Comparison of ENCODE assay signal across 8 cellular contexts in genomic region chr1:6148497-6149241, GRCh38. TPM values are rescaled to one million over a fixed set of nuclear protein-coding genes. Genes with fewer than 3 reads are reported as not detected.
A peak's percentile ranks its signal among the peaks of the same experiment; 100 is the strongest.
DNase-seq lines count a peak whose midpoint lies in the region; ATAC-seq and TF ChIP-seq lines count a peak whose summit lies in the region.

No MANE protein-coding gene starts in this region.

- H3K9me3 Mint-ChIP-seq in H9 (no peaks in the 10 kb centered on the region), T-cell (no peaks in the 10 kb centered on the region)

- H3K27me3 Mint-ChIP-seq in H9 (ENCODE audit: low read depth), result peaks cover 37% of the 10 kb centered on the region
- H3K27me3 Mint-ChIP-seq in T-cell, result peaks cover 9 to 14% of the 10 kb centered on the region in 2 donors

- H3K4me1 Mint-ChIP-seq in H9, result peaks cover 2 to 9% of the 10 kb centered on the region in 2 experiments; a peak in 2 of 4 replicates
- peaks cover 4 to 6% (median 5%) of the 10 kb centered on the region in 3 donors for H3K4me1 Mint-ChIP-seq in T-cell

- no peak overlapping the region for H3K23ac ChIP-seq in H9 (ENCODE audit: insufficient read length, low read depth, low read length)

- no peak overlapping the region for H3K56ac ChIP-seq in H9 (ENCODE audit: insufficient read length, low read depth, low read length)

- no peak overlapping the region for H3K27ac ChIP-seq in H9 (ENCODE audit: insufficient read length, low read depth, low read length)
- H3K27ac ChIP-seq in WERI-Rb-1, result no peak overlapping the region

- peak overlapping the region; percentile 95 for H3K4me2 ChIP-seq in H9 (ENCODE audit: insufficient read depth, insufficient read length, low read length)

- no peaks in the 10 kb centered on the region for H3K79me2 ChIP-seq in H9 (ENCODE audit: insufficient read depth, low read length)

- H3K9ac ChIP-seq in H9 (ENCODE audit: extremely low read depth, insufficient read length, low read length) (no peak overlapping the region), adipocyte (ENCODE audit: low read length) (no peak overlapping the region)

- H4K91ac ChIP-seq in H9 (ENCODE audit: insufficient read length, low read depth, low read length), result no peak overlapping the region

- peaks cover 12% of the 10 kb centered on the region for H3K23me2 ChIP-seq in H9 (ENCODE audit: insufficient read length, low read depth, low read length, poor library complexity, severe bottlenecking)

- H3K4me3 Mint-ChIP-seq in H9 (peak overlapping the region; percentile 55 to 81), T-cell (peak overlapping the region in 2 of 3 donors; percentile 61 to 69)

- H2BK12ac ChIP-seq in H9 (ENCODE audit: insufficient read length, low read depth, low read length), result no peak overlapping the region

- no peak overlapping the region for H3K4ac ChIP-seq in H9 (ENCODE audit: low read depth, low read length)

- no peak overlapping the region for H2AK5ac ChIP-seq in H9 (ENCODE audit: insufficient read length, low read length)

- peak overlapping the region; percentile 37 for H3K18ac ChIP-seq in H9 (ENCODE audit: insufficient read length, low read depth, low read length)

- H3K79me1 ChIP-seq in H9 (ENCODE audit: insufficient read depth, low read depth, low read length, poor library complexity, severe bottlenecking), result no peaks in the 10 kb centered on the region

- no peak overlapping the region for H2BK15ac ChIP-seq in H9 (ENCODE audit: low read depth, low read length)

- POLR2A ChIA-PET in T-cell (lab: Charles Lee), result interaction anchor here in 1 of 2 donors (0.5 to 0.6 kb wide), 2 partner anchors 21 to 66 kb away, joined by 3 read pairs; no protein-coding TSS in a partner anchor

- H3K9me3 ChIP-seq in H9 (ENCODE audit: control insufficient read depth, low read depth, low read length), result no peaks in the 10 kb centered on the region
- peaks cover 8% of the 10 kb centered on the region for H3K9me3 ChIP-seq in adipocyte (ENCODE audit: control insufficient read depth, low read length)
- H3K9me3 ChIP-seq in WERI-Rb-1 (ENCODE audit: severe bottlenecking), result no peaks in the 10 kb centered on the region

- H3K27ac Mint-ChIP-seq in H9, result no peak overlapping the region
- no peak overlapping the region for H3K27ac Mint-ChIP-seq in T-cell

- H2BK20ac ChIP-seq in H9 (ENCODE audit: low read depth, low read length, poor library complexity, severe bottlenecking), result no peak overlapping the region

- H3K4me3 ChIP-seq in adipocyte (ENCODE audit: low read length), result no peak overlapping the region
- H3K4me3 ChIP-seq in WERI-Rb-1 (ENCODE audit: low read depth, low read length), result no peak overlapping the region

- no peaks in the 10 kb centered on the region for H4K20me1 ChIP-seq in H9 (ENCODE audit: control insufficient read depth, insufficient read depth, insufficient read length)

- TF ChIP-seq CTCF in H9 (conservative IDR thresholded peaks at IDR 0.05), result no peak
- no peak for TF ChIP-seq CTCF in WERI-Rb-1 (IDR thresholded peaks at IDR 0.05; ENCODE audit: low read depth, low read length)

- DNase-seq in H9 (peak; percentile 94), T-cell (peak; percentile 22 to 65 (median 52)), adipocyte (ENCODE audit: low read depth) (peak; percentile 30), iris pigment epithelial cell (ENCODE audit: low read depth) (peak; percentile 38), WERI-Rb-1 (no peak)
- peak; percentile 50 to 69 (median 68) for DNase-seq in stimulated activated CD4-positive, alpha-beta T cell treated with anti-CD3 and anti-CD28 coated beads, TNF-alpha, amount 100 ng/mL, for 48 hours (ENCODE audit: low read depth in 3 of 3)

- no peak overlapping the region for H4K5ac ChIP-seq in H9 (ENCODE audit: insufficient read length, low read depth, low read length)

- ATAC-seq in T-cell (replicated peaks in 1 of 4) (peak; percentile 89 to 96 (median 92)), HG03045 (IDR thresholded peaks at IDR 0.05; ENCODE audit: unreplicated experiment) (no peak), GM18520 (IDR thresholded peaks at IDR 0.05; ENCODE audit: unreplicated experiment) (no peak)

- peak overlapping the region; percentile 59; the same call in 1 of the 2 replicates for H3K14ac ChIP-seq in H9 (ENCODE audit: insufficient read depth, low read length)

- no CpG with 5 or more reads among the region's 53 CpGs for WGBS in H9 (ENCODE audit: extremely low coverage, insufficient read length, low lambda C conversion rate)

- no peak overlapping the region for H2BK120ac ChIP-seq in H9 (ENCODE audit: low read depth, low read length, poor library complexity, severe bottlenecking)

- H3K27me3 ChIP-seq in H9 (ENCODE audit: insufficient read depth, low read length) (peaks cover 9% of the 10 kb centered on the region; the same call in 1 of the 2 replicates), adipocyte (replicated peaks; ENCODE audit: control insufficient read depth, insufficient read depth, low read length) (peaks cover 74% of the 10 kb centered on the region), WERI-Rb-1 (ENCODE audit: insufficient read depth, low read depth, severe bottlenecking) (no peaks in the 10 kb centered on the region)

- H3K36me3 Mint-ChIP-seq in H9 (ENCODE audit: insufficient read depth in 1 of 3, low read depth in 3 of 3), result no peaks in the 10 kb centered on the region
- H3K36me3 Mint-ChIP-seq in T-cell, result no peaks in the 10 kb centered on the region

- no peak overlapping the region for H2BK5ac ChIP-seq in H9 (ENCODE audit: insufficient read length, low read length)

- CTCF ChIA-PET in T-cell (lab: Charles Lee), result interaction anchor here in 1 of 2 donors (0.6 kb wide), 1 partner anchor 72 kb away, joined by 3 read pairs; no protein-coding TSS in a partner anchor

- no peak overlapping the region for H4K8ac ChIP-seq in H9 (replicated peaks; ENCODE audit: insufficient read length, low read depth, low read length)

- no peak overlapping the region for H2AFZ ChIP-seq in H9 (ENCODE audit: low read length)

- no peaks in the 10 kb centered on the region for H3K36me3 ChIP-seq in adipocyte (ENCODE audit: control insufficient read depth, insufficient read depth, low read length, severe bottlenecking)
- H3K36me3 ChIP-seq in WERI-Rb-1, result peaks cover 17% of the 10 kb centered on the region

- H3T11ph ChIP-seq in H9 (ENCODE audit: low read length), result no peak overlapping the region

- no peaks in the 10 kb centered on the region for H3K4me1 ChIP-seq in H9 (ENCODE audit: insufficient read depth, low read length)
- peaks cover 2% of the 10 kb centered on the region for H3K4me1 ChIP-seq in adipocyte (ENCODE audit: control insufficient read depth, insufficient read depth, low read length)

RNA-seq across cellular contexts. Expression of gene CHD5, which starts 31.5 kb away (rescaled TPM):
- total RNA-seq in H9 (2021) (0.99 and 1.6 TPM in 2 replicates), T-cell (under 1 TPM; 0.05 to 0.23 (median 0.16) TPM)

RNA-seq across cellular contexts. Expression of gene RPL22, which starts 50.7 kb away (rescaled TPM):
- total RNA-seq in H9 (2021), result 547 and 582 TPM in 2 replicates
- 100 to 1,000 TPM; 448 to 621 (median 462) TPM for total RNA-seq in T-cell

RNA-seq across cellular contexts. Expression of gene RNF207, which starts 57.2 kb away (rescaled TPM):
- 4.9 and 7.1 TPM in 2 replicates for total RNA-seq in H9 (2021)
- 1 to 10 TPM; 4.7 to 9.7 (median 6.9) TPM for total RNA-seq in T-cell

Comparison
In these comparisons a context has a peak if more than half of its experiments do, and no peak if none do; other contexts are left out.
1. ATAC-seq: peak in T-cell (4 of 4); none in HG03045 (single experiment) and GM18520 (single experiment).